8 cellular contexts compared by ENCODE assay signal in the genomic region with DNA sequence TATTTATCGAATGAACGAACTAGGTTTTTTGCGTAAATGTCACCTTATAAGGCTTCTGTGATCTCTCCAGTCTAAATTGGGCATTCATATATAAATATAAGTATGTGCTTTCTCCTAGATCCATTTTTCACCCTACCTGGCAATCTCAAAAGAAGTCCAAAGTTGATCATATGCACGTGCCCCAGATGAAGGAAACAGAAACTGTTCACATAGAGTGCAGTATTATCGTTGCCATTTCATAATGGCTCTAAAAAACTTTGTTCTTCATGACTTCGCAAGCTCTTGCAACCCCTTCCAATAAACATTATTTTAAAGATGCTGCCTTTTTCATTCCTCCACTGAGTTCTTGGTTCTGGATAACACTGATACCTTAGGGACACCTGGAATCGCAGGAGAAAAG. TPM values are rescaled to one million over a fixed set of nuclear protein-coding genes. Genes with fewer than 3 reads are reported as not detected.
DNase-seq lines count a peak whose midpoint lies in the region; ATAC-seq and TF ChIP-seq lines count a peak whose summit lies in the region.

No MANE protein-coding gene starts in this region.

- H3K27me3 ChIP-seq in duodenal mucosa (ENCODE audit: control insufficient read depth in 1 of 2, insufficient read depth in 2 of 2, low read length in 2 of 2): no peaks in the 10 kb centered on the region
- H3K27me3 ChIP-seq in naive thymus-derived CD4-positive, alpha-beta T cell (ENCODE audit: control insufficient read depth in 2 of 2, insufficient read depth in 2 of 2, low read length in 2 of 2): no peaks in the 10 kb centered on the region

- peak overlapping the region; percentile 94 to 100 (median 99) for H3K4me3 Mint-ChIP-seq in naive thymus-derived CD4-positive, alpha-beta T cell

- intact Hi-C loops in naive thymus-derived CD4-positive, alpha-beta T cell (cut with micrococcal nuclease): loop anchor here (1.0 to 10.0 kb wide), 5 partner anchors 233 to 1213 kb away; a partner anchor contains a TSS

- peaks cover 0 to 4% of the 10 kb centered on the region in 2 donors for H3K36me3 ChIP-seq in duodenal mucosa (ENCODE audit: control insufficient read depth in 1 of 2, insufficient read depth in 2 of 2, low read length in 2 of 2)
- peaks cover 0 to 8% (median 0%) of the 10 kb centered on the region in 3 experiments for H3K36me3 ChIP-seq in naive thymus-derived CD4-positive, alpha-beta T cell (ENCODE audit: control insufficient read depth in 2 of 3, insufficient read depth in 3 of 3, low read length in 3 of 3)

- peaks cover 0 to 1% (median 0%) of the 10 kb centered on the region in 11 donors for H3K9me3 Mint-ChIP-seq in naive thymus-derived CD4-positive, alpha-beta T cell

- H3K27ac Mint-ChIP-seq in naive thymus-derived CD4-positive, alpha-beta T cell: peak overlapping the region; percentile 92 to 100 (median 97)

- in situ Hi-C loops in ACHN (cut with HindIII; ENCODE audit: low pct_ligation_motif_present, low pct_unique_long_range_greater_than_20kb, low sequenced_read_pairs): no loop called here
- in situ Hi-C loops in GM13976 (cut with MboI; ENCODE audit: low sequenced_read_pairs, unreplicated experiment): no loop called here

- no peaks in the 10 kb centered on the region for H3K9me3 ChIP-seq in duodenal mucosa (ENCODE audit: control insufficient read depth in 1 of 2, low read length in 2 of 2)
- H3K9me3 ChIP-seq in naive thymus-derived CD4-positive, alpha-beta T cell (ENCODE audit: control insufficient read depth in 2 of 3, low read length in 3 of 3): no peaks in the 10 kb centered on the region

- peaks cover 8 to 19% of the 10 kb centered on the region in 2 donors for H3K4me1 ChIP-seq in duodenal mucosa (ENCODE audit: control insufficient read depth in 1 of 2, insufficient read depth in 2 of 2, low read length in 2 of 2)
- H3K4me1 ChIP-seq in naive thymus-derived CD4-positive, alpha-beta T cell (ENCODE audit: control insufficient read depth in 2 of 2, insufficient read depth in 2 of 2, low read length in 2 of 2): peaks cover 7 to 10% of the 10 kb centered on the region in 2 donors

- H3K9ac ChIP-seq in duodenal mucosa (ENCODE audit: low read depth in 1 of 2, low read length in 2 of 2): peak overlapping the region; percentile 96 to 98

- CTCF ChIA-PET in naive thymus-derived CD4-positive, alpha-beta T cell (lab: Charles Lee): interaction anchor here (0.7 kb wide), 1 partner anchor 48 kb away, joined by 7 read pairs; no protein-coding TSS in a partner anchor

- no peak for ATAC-seq in naive thymus-derived CD4-positive, alpha-beta T cell

- H3K4me1 Mint-ChIP-seq in naive thymus-derived CD4-positive, alpha-beta T cell: peaks cover 10 to 40% (median 27%) of the 10 kb centered on the region in 7 donors

- no peak overlapping the region for H3K27ac ChIP-seq in duodenal mucosa (ENCODE audit: low read depth, low read length)
- H3K27ac ChIP-seq in naive thymus-derived CD4-positive, alpha-beta T cell (ENCODE audit: low read depth, low read length): peak overlapping the region; percentile 84

- no peaks in the 10 kb centered on the region for H3K27me3 Mint-ChIP-seq in naive thymus-derived CD4-positive, alpha-beta T cell

- no peak for DNase-seq in AG09309 (ENCODE audit: low read depth)
- DNase-seq in LNCaP clone FGC (ENCODE audit: low read depth): no peak
- DNase-seq in naive thymus-derived CD4-positive, alpha-beta T cell: peak in 1 of 9 donors; percentile 1
- DNase-seq in NCI-H187 treated with DMSO at 0.1 percent for 48 hours (lab: John Stamatoyannopoulos, UW): no peak
- no peak for DNase-seq in ACHN
- no peak for DNase-seq in NCI-H1694 treated with DMSO at 0.1 percent for 48 hours (lab: John Stamatoyannopoulos, UW)
- no peak for DNase-seq in GM13976 (ENCODE audit: low spot score)

- no peak for TF ChIP-seq CTCF in AG09309 (IDR thresholded peaks at IDR 0.05; ENCODE audit: control insufficient read depth, insufficient read depth, low read depth, low read length, missing control alignments)
- no peak for TF ChIP-seq CTCF in LNCaP clone FGC (IDR thresholded peaks at IDR 0.05; ENCODE audit: control insufficient read depth, extremely low read depth, insufficient read depth)
- no peak for TF ChIP-seq CTCF in GM13976 (IDR thresholded peaks at IDR 0.05; ENCODE audit: borderline replicate concordance, control extremely low read depth, extremely low read depth, insufficient read depth, missing control alignments)

- POLR2A ChIA-PET in naive thymus-derived CD4-positive, alpha-beta T cell (lab: Charles Lee): interaction anchor here (0.8 to 1.3 kb wide), 4 partner anchors 11 to 609 kb away, joined by 3 to 7 read pairs (median 4); a partner anchor contains a TSS

- peaks cover 0 to 5% (median 0%) of the 10 kb centered on the region in 5 donors for H3K36me3 Mint-ChIP-seq in naive thymus-derived CD4-positive, alpha-beta T cell

- H3K4me3 ChIP-seq in AG09309 (ENCODE audit: control insufficient read depth, low read depth, low read length): peak overlapping the region; percentile 71
- H3K4me3 ChIP-seq in LNCaP clone FGC (ENCODE audit: low read depth, low read length): peak overlapping the region; percentile 83
- H3K4me3 ChIP-seq in duodenal mucosa (ENCODE audit: low read depth in 1 of 2, low read length in 2 of 2): peak overlapping the region; percentile 92 to 99
- H3K4me3 ChIP-seq in naive thymus-derived CD4-positive, alpha-beta T cell (ENCODE audit: low read length): peak overlapping the region; percentile 92

RNA-seq across cellular contexts. Expression of a gene that starts 0.7 kb away (rescaled TPM):
- total RNA-seq in naive thymus-derived CD4-positive, alpha-beta T cell: 10 to 100 TPM; 14.8 to 20.4 (median 17.6) TPM
- 10 to 100 TPM; 33.1 to 40.9 TPM for polyA plus RNA-seq in naive thymus-derived CD4-positive, alpha-beta T cell

RNA-seq across cellular contexts. Expression of a gene that starts 0.8 kb away (rescaled TPM):
- 1 to 10 TPM; 5.8 to 9.2 (median 7.5) TPM for total RNA-seq in naive thymus-derived CD4-positive, alpha-beta T cell
- polyA plus RNA-seq in naive thymus-derived CD4-positive, alpha-beta T cell: 1 to 10 TPM; 3.8 to 4.0 TPM
